Comparison of ENCODE assay signal across 13 cellular contexts in the genomic region with DNA sequence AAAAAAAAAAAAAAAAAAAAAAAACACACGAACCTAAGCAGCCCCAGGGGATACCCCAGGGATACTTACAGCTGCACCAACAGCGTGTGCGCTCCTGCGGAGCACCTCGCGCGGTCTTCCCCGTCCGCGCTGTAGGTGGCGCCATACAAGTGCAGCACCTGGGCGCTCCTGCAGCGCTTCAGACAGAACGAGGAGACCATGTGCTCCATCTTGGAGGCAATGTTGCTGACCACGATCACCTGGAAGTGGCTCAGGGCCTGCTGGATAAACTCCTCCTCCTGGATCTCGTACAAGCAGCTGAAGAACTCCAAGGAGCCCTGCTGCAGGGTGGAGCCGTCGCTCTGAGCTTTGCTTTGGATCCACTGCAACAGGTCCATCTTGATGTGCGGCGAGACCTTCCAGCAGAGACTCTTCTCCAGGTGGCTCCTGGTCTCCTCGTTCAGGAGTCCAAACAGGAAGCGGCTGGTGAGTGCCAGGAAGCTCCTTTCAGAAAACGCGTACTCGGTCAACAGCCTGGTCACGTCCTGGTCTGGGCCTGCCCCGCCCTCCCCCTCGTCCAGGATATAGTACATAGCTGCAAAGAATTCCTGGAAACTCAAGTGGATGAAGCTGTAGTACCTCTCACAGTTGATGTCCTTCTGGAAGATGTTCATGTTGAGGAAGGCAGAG. TPM values are rescaled to one million over a fixed set of nuclear protein-coding genes. Genes with fewer than 3 reads are reported as not detected.
DNase-seq lines count a peak whose midpoint lies in the region; ATAC-seq and TF ChIP-seq lines count a peak whose summit lies in the region.
"Had no signal": no experiment of that assay in that cellular context is flagged by ENCODE, and none has a peak within 500 bp of the region (broad histone marks: within the 10 kb centered on the region; RNA-seq: fewer than 3 reads in every experiment).

No MANE protein-coding gene starts in this region.

- TF ChIP-seq CTCF in 22Rv1 (IDR thresholded peaks at IDR 0.05) (peak; percentile 55), DND-41 (IDR thresholded peaks at IDR 0.05; ENCODE audit: borderline replicate concordance, extremely low read depth, low read length, poor library complexity, severe bottlenecking) (peak; percentile 61), uterus (IDR thresholded peaks at IDR 0.05) (no peak)

- H3K36me3 Mint-ChIP-seq in activated T-helper 1 cell treated with anti-CD3 and anti-CD28 coated beads, Interleukin-12 subunit alpha, Interleukin-12 subunit beta, Interleukin-2, Interleukin-4 antibody, amounts not matched to agents 30 ng/mL and 10 ng/mL and 1 ng/mL, durations not matched to agents 14 hours and 24 hours and 36 hours (ENCODE audit: low read depth) = no peaks in the 10 kb centered on the region

- in situ Hi-C loops in SK-MEL-5 (cut with HindIII; ENCODE audit: low pct_unique_long_range_greater_than_20kb, low sequenced_read_pairs) = no loop called here

- no peak overlapping the region for H3K4me3 Mint-ChIP-seq in activated T-helper 1 cell treated with anti-CD3 and anti-CD28 coated beads, Interleukin-12 subunit alpha, Interleukin-12 subunit beta, Interleukin-2, Interleukin-4 antibody, amounts not matched to agents 30 ng/mL and 10 ng/mL and 1 ng/mL, durations not matched to agents 14 hours and 24 hours and 36 hours
- H3K4me3 Mint-ChIP-seq: activated T-cell treated with anti-CD3 and anti-CD28 coated beads, Interleukin-2, amount 50 U/mL, for 24 hours; central memory CD8-positive, alpha-beta T cell had no signal

- H3K27me3 Mint-ChIP-seq in activated T-helper 1 cell treated with anti-CD3 and anti-CD28 coated beads, Interleukin-12 subunit alpha, Interleukin-12 subunit beta, Interleukin-2, Interleukin-4 antibody, amounts not matched to agents 30 ng/mL and 10 ng/mL and 1 ng/mL, durations not matched to agents 14 hours and 24 hours and 36 hours (ENCODE audit: insufficient read depth) = no peaks in the 10 kb centered on the region
- H3K27me3 Mint-ChIP-seq: activated T-cell treated with anti-CD3 and anti-CD28 coated beads, Interleukin-2, amount 50 U/mL, for 24 hours; central memory CD8-positive, alpha-beta T cell had no signal

- H3K9me3 ChIP-seq in DND-41 (ENCODE audit: insufficient read depth, low read length, severe bottlenecking) = no peaks in the 10 kb centered on the region
- H3K9me3 ChIP-seq in uterus = no peaks in the 10 kb centered on the region

- H3K9ac ChIP-seq in DND-41 (ENCODE audit: low read depth, low read length) = no peak overlapping the region

- no peak overlapping the region for H3K4me2 ChIP-seq in DND-41 (ENCODE audit: insufficient read depth, low read length)

- H3K4me1 ChIP-seq in DND-41 (ENCODE audit: insufficient read depth, low read length) = no peaks in the 10 kb centered on the region
- no peaks in the 10 kb centered on the region for H3K4me1 ChIP-seq in uterus

- H2AFZ ChIP-seq in DND-41 (ENCODE audit: low read depth, low read length) = no peak overlapping the region

- intact Hi-C loops in left ventricle myocardium superior (cut with micrococcal nuclease) = no loop called here
- intact Hi-C loops in activated T-helper 1 cell treated with anti-CD3 and anti-CD28 coated beads, Interleukin-12 subunit alpha, Interleukin-12 subunit beta, Interleukin-2, Interleukin-4 antibody, amounts not matched to agents 30 ng/mL and 10 ng/mL and 1 ng/mL, durations not matched to agents 14 hours and 24 hours and 36 hours (cut with micrococcal nuclease) = no loop called here
- intact Hi-C loops in uterus (cut with DNase I; ENCODE audit: low total_unique reads) = no loop called here

- no peak overlapping the region for H3K27ac Mint-ChIP-seq in activated T-helper 1 cell treated with anti-CD3 and anti-CD28 coated beads, Interleukin-12 subunit alpha, Interleukin-12 subunit beta, Interleukin-2, Interleukin-4 antibody, amounts not matched to agents 30 ng/mL and 10 ng/mL and 1 ng/mL, durations not matched to agents 14 hours and 24 hours and 36 hours
- H3K27ac Mint-ChIP-seq: activated T-cell treated with anti-CD3 and anti-CD28 coated beads, Interleukin-2, amount 50 U/mL, for 24 hours had no signal

- no peak for TF ChIP-seq POLR2A in uterus (IDR thresholded peaks at IDR 0.05)

- DNase-seq in DND-41 (peak; percentile 5), SK-MEL-5 (ENCODE audit: low read depth, low spot score) (peak; percentile 21), left ventricle myocardium superior (peak; percentile 34), OCI-M1 (lab: John Stamatoyannopoulos, UW) (no peak), uterus (no peak)
- DNase-seq in activated T-helper 1 cell treated with anti-CD3 and anti-CD28 coated beads, Interleukin-12 subunit alpha, Interleukin-12 subunit beta, Interleukin-2, Interleukin-4 antibody, amounts not matched to agents 30 ng/mL and 10 ng/mL and 1 ng/mL, durations not matched to agents 14 hours and 24 hours and 36 hours (ENCODE audit: low spot score) = no peak
- DNase-seq: activated T-cell treated with anti-CD3 and anti-CD28 coated beads, Interleukin-2, amount 50 U/mL, for 24 hours; Calu3; NCI-H1417 had no signal

- H4K20me1 ChIP-seq in DND-41 (ENCODE audit: insufficient read depth, low read length) = no peaks in the 10 kb centered on the region

- H3K27me3 ChIP-seq in DND-41 (ENCODE audit: insufficient read depth, low read length, poor library complexity) (no peaks in the 10 kb centered on the region), uterus (no peaks in the 10 kb centered on the region)

- H3K4me3 ChIP-seq in DND-41 (ENCODE audit: low read depth in 1 of 2, low read length in 2 of 2) (no peak overlapping the region), uterus (no peak overlapping the region)

- no peaks in the 10 kb centered on the region for H3K9me3 Mint-ChIP-seq in activated T-helper 1 cell treated with anti-CD3 and anti-CD28 coated beads, Interleukin-12 subunit alpha, Interleukin-12 subunit beta, Interleukin-2, Interleukin-4 antibody, amounts not matched to agents 30 ng/mL and 10 ng/mL and 1 ng/mL, durations not matched to agents 14 hours and 24 hours and 36 hours
- H3K9me3 Mint-ChIP-seq: activated T-cell treated with anti-CD3 and anti-CD28 coated beads, Interleukin-2, amount 50 U/mL, for 24 hours; central memory CD8-positive, alpha-beta T cell had no signal

- no peaks in the 10 kb centered on the region for H3K36me3 ChIP-seq in DND-41 (ENCODE audit: insufficient read depth, low read length)
- H3K36me3 ChIP-seq in uterus = no peaks in the 10 kb centered on the region

- no peaks in the 10 kb centered on the region for H3K79me2 ChIP-seq in DND-41 (ENCODE audit: insufficient read depth, low read length)

- no peaks in the 10 kb centered on the region for H3K4me1 Mint-ChIP-seq in activated T-helper 1 cell treated with anti-CD3 and anti-CD28 coated beads, Interleukin-12 subunit alpha, Interleukin-12 subunit beta, Interleukin-2, Interleukin-4 antibody, amounts not matched to agents 30 ng/mL and 10 ng/mL and 1 ng/mL, durations not matched to agents 14 hours and 24 hours and 36 hours (ENCODE audit: low read depth)
- H3K4me1 Mint-ChIP-seq: central memory CD8-positive, alpha-beta T cell had no signal

- no peak for ATAC-seq in DND-41 (ENCODE audit: insufficient read depth, low read depth)
- ATAC-seq in left ventricle myocardium superior = peak; percentile 25
- no peak for ATAC-seq in HG03378 (IDR thresholded peaks at IDR 0.05; ENCODE audit: unreplicated experiment)

- H3K27ac ChIP-seq in 22Rv1 (no peak overlapping the region), DND-41 (ENCODE audit: low read length) (no peak overlapping the region), uterus (no peak overlapping the region)

RNA-seq across cellular contexts. Expression of gene NLRP12, which starts 14.5 kb away (rescaled TPM):
- total RNA-seq in SK-MEL-5 (2014; rRNA removed; shearing (Covaris generic)) = not detected in 2 replicates
- polyA plus RNA-seq in SK-MEL-5 (2015; cell fraction: cytosol; rRNA removed) = 0.06 TPM in 1 of 2 replicates, not detected in the other
- not detected in 2 replicates for polyA plus RNA-seq in SK-MEL-5 (2015; cell fraction: nucleus; rRNA removed)
- total RNA-seq in left ventricle myocardium superior = 0.22 TPM
- total RNA-seq in activated T-helper 1 cell treated with anti-CD3 and anti-CD28 coated beads, Interleukin-12 subunit alpha, Interleukin-12 subunit beta, Interleukin-2, Interleukin-4 antibody, amounts not matched to agents 30 ng/mL and 10 ng/mL and 1 ng/mL, durations not matched to agents 14 hours and 24 hours and 36 hours = not detected in 2 replicates
- total RNA-seq in uterus = under 1 TPM in 3 of 4 donors, not detected in 1; 0.34 to 0.90 (median 0.59) TPM
- total RNA-seq: Calu3, osteoblast had no signal

RNA-seq across cellular contexts. Expression of gene MYADM, which starts 58.0 kb away (rescaled TPM):
- total RNA-seq in SK-MEL-5 (2014; rRNA removed; shearing (Covaris generic)) = 4.0 and 4.5 TPM in 2 replicates
- polyA plus RNA-seq in SK-MEL-5 (2015; cell fraction: cytosol; rRNA removed) = 17.8 and 23.4 TPM in 2 replicates
- 2.6 and 14.3 TPM in 2 replicates for polyA plus RNA-seq in SK-MEL-5 (2015; cell fraction: nucleus; rRNA removed)
- total RNA-seq in left ventricle myocardium superior (112 TPM), uterus (100 to 1,000 TPM in 1 of 4 donors, 10 to 100 TPM in 3; 22.7 to 386 (median 77.4) TPM)
- 58.8 and 63.1 TPM in 2 replicates for total RNA-seq in activated T-helper 1 cell treated with anti-CD3 and anti-CD28 coated beads, Interleukin-12 subunit alpha, Interleukin-12 subunit beta, Interleukin-2, Interleukin-4 antibody, amounts not matched to agents 30 ng/mL and 10 ng/mL and 1 ng/mL, durations not matched to agents 14 hours and 24 hours and 36 hours

Comparison
In these comparisons a context has a peak if more than half of its experiments do, and no peak if none do; other contexts are left out.
1. CTCF ChIP-seq: peak in 22Rv1 (single experiment) and DND-41 (single experiment); none in uterus (0 of 4).
2. DNase-seq: peak in DND-41 (single experiment), SK-MEL-5 (single experiment) and left ventricle myocardium superior (single experiment); none in activated T-helper 1 cell treated with anti-CD3 and anti-CD28 coated beads, Interleukin-12 subunit alpha, Interleukin-12 subunit beta, Interleukin-2, Interleukin-4 antibody, amounts not matched to agents 30 ng/mL and 10 ng/mL and 1 ng/mL, durations not matched to agents 14 hours and 24 hours and 36 hours (single experiment), OCI-M1 (single experiment) and uterus (0 of 2).